Comparison of ENCODE assay signal across 16 cellular contexts in genomic region chr11:110490886-110491285, GRCh38.
DNase-seq lines count a peak whose midpoint lies in the region; ATAC-seq and TF ChIP-seq lines count a peak whose summit lies in the region.
"Had no signal": no experiment of that assay in that cellular context is flagged by ENCODE, and none has a peak within 500 bp of the region (broad histone marks: within the 10 kb centered on the region; RNA-seq: fewer than 3 reads in every experiment).

No MANE protein-coding gene starts in this region.

- H3K4me2 ChIP-seq in IMR-90 (ENCODE audit: low read depth, low read length) (no peak overlapping the region), mesendoderm (ENCODE audit: low read length) (no peak overlapping the region)

- H3K27me3 ChIP-seq in IMR-90 (ENCODE audit: control insufficient read depth, insufficient read depth, low read length), result no peaks in the 10 kb centered on the region
- no peaks in the 10 kb centered on the region for H3K27me3 ChIP-seq in brain microvascular endothelial cell (replicated peaks)
- H3K27me3 ChIP-seq in mesendoderm (ENCODE audit: insufficient read depth, low read length, poor library complexity), result no peaks in the 10 kb centered on the region
- H3K27me3 ChIP-seq: ovary had no signal

- H3K9ac ChIP-seq in IMR-90 (ENCODE audit: low read depth, low read length) (no peak overlapping the region), mesendoderm (ENCODE audit: low read length) (no peak overlapping the region)

- no peak overlapping the region for H3K4ac ChIP-seq in IMR-90 (ENCODE audit: low read depth, low read length)
- no peak overlapping the region for H3K4ac ChIP-seq in mesendoderm (ENCODE audit: low read depth, low read length)

- no peaks in the 10 kb centered on the region for H3K79me2 ChIP-seq in mesendoderm (ENCODE audit: control insufficient read depth, insufficient read depth, low read length)

- H3K79me1 ChIP-seq in IMR-90 (ENCODE audit: low read depth in 1 of 2, low read length in 2 of 2) (no peaks in the 10 kb centered on the region), mesendoderm (ENCODE audit: low read length) (no peaks in the 10 kb centered on the region)

- peak; percentile 99 for ATAC-seq in IMR-90 (ENCODE audit: low read depth)
- no peak for ATAC-seq in GM21619 (IDR thresholded peaks at IDR 0.05; ENCODE audit: unreplicated experiment)
- no peak for ATAC-seq in GM18502 (IDR thresholded peaks at IDR 0.05; ENCODE audit: poor library complexity, unreplicated experiment)
- ATAC-seq: Panc1; stimulated activated naive CD8-positive, alpha-beta T cell treated with anti-CD3 and anti-CD28 coated beads, Interleukin-15, amount 100 ng/mL, for 72 hours had no signal

- no peak overlapping the region for H2AK9ac ChIP-seq in IMR-90 (replicated peaks; ENCODE audit: low read depth, low read length, poor library complexity)

- DNase-seq in AG20443 (ENCODE audit: low spot score) (peak; percentile 86), IMR-90 (peak; percentile 80), brain microvascular endothelial cell (peak; percentile 47), mesendoderm (peak; percentile 27), LoVo (ENCODE audit: low spot score) (no peak)
- DNase-seq in activated naive CD4-positive, alpha-beta T cell treated with anti-CD3 and anti-CD28 coated beads, Interleukin-2, amount 50 U/mL, for 16 hours, result no peak
- DNase-seq: activated T-cell treated with anti-CD3 and anti-CD28 coated beads, Interleukin-2, amount 50 U/mL, for 48 hours; CD8-positive, alpha-beta memory T cell; lower lobe of right lung; NCI-H1694 treated with DMSO at 0.1 percent for 48 hours; ovary; stimulated activated CD4-positive, alpha-beta T cell treated with anti-CD3 and anti-CD28 coated beads, Interleukin-2, amount 100 ng/mL, for 24 hours; stimulated activated naive CD8-positive, alpha-beta T cell treated with anti-CD3 and anti-CD28 coated beads, Interleukin-15, amount 100 ng/mL, for 72 hours had no signal

- H3K4me3 ChIP-seq in IMR-90 (ENCODE audit: insufficient read depth, low read depth, low read length) (no peak overlapping the region), brain microvascular endothelial cell (ENCODE audit: low read depth, low read length) (no peak overlapping the region), mesendoderm (ENCODE audit: low read length) (no peak overlapping the region)
- H3K4me3 ChIP-seq: lower lobe of right lung, ovary had no signal

- H4K5ac ChIP-seq in IMR-90 (ENCODE audit: low read depth, low read length) (no peak overlapping the region; the same call in 1 of the 2 replicates), mesendoderm (ENCODE audit: low read length) (no peak overlapping the region)

- H4K91ac ChIP-seq in IMR-90 (ENCODE audit: insufficient read depth, low read depth, low read length), result no peak overlapping the region

- CTCF ChIA-PET in IMR-90 (lab: Yijun Ruan, JAX), result interaction anchor here (0.7 kb wide), 1 partner anchor 50 kb away, joined by 4 read pairs; no protein-coding TSS in a partner anchor

- H3K4me1 ChIP-seq in IMR-90 (ENCODE audit: control insufficient read depth, insufficient read depth, low read length), result peaks cover 3% of the 10 kb centered on the region
- H3K4me1 ChIP-seq in mesendoderm (ENCODE audit: control insufficient read depth, low read depth, low read length), result peaks cover 4% of the 10 kb centered on the region
- H3K4me1 ChIP-seq: lower lobe of right lung had no signal

- no peak overlapping the region for H2AK5ac ChIP-seq in IMR-90 (ENCODE audit: low read depth, low read length)
- H2AK5ac ChIP-seq in mesendoderm (ENCODE audit: low read length), result no peak overlapping the region

- H2BK20ac ChIP-seq in IMR-90 (ENCODE audit: low read depth, low read length), result no peak overlapping the region

- no peak overlapping the region for H2BK120ac ChIP-seq in IMR-90 (ENCODE audit: low read depth, low read length)
- H2BK120ac ChIP-seq in mesendoderm (ENCODE audit: low read depth, low read length), result no peak overlapping the region

- BruUV-seq in IMR-90 (replicated peaks; lab: Mats Ljungman, UMichigan), result no TSS peak

- H3K27ac ChIP-seq in IMR-90 (ENCODE audit: insufficient read depth, low read length), result 0 out of 2 replicates have a peak overlapping the region, but pooled peaks have one; percentile 6
- H3K27ac ChIP-seq in brain microvascular endothelial cell, result no peak overlapping the region
- H3K27ac ChIP-seq in mesendoderm (ENCODE audit: low read depth, low read length), result no peak overlapping the region
- H3K27ac ChIP-seq: lower lobe of right lung, ovary had no signal

- no peak overlapping the region for H2BK5ac ChIP-seq in IMR-90 (ENCODE audit: low read depth, low read length, poor library complexity, severe bottlenecking)
- no peak overlapping the region for H2BK5ac ChIP-seq in mesendoderm (ENCODE audit: low read length)

- H3K23ac ChIP-seq in IMR-90 (ENCODE audit: low read depth, low read length) (no peak overlapping the region), mesendoderm (ENCODE audit: low read length) (no peak overlapping the region)

- no peaks in the 10 kb centered on the region for H3K9me1 ChIP-seq in IMR-90 (ENCODE audit: insufficient read depth, low read length)

- WGBS in IMR-90 (ENCODE audit: extremely low coverage in 2 of 2, insufficient read length in 1 of 2), 2 experiments, result no CpG with 5 or more reads among the region's 1 CpG
- WGBS in mesendoderm (ENCODE audit: extremely low coverage, insufficient coverage, low lambda C conversion rate), result no CpG with 5 or more reads among the region's 1 CpG

- TF ChIP-seq POLR2A in IMR-90 (IDR thresholded peaks at IDR 0.05; ENCODE audit: low read depth, low read length), result no peak

- TF ChIP-seq CTCF in IMR-90 (conservative IDR thresholded peaks at IDR 0.05; ENCODE audit: low read depth, low read length) (no peak), brain microvascular endothelial cell (IDR thresholded peaks at IDR 0.05; ENCODE audit: low read depth, low read length, missing control alignments) (no peak)

- H3K9me3 ChIP-seq in IMR-90 (ENCODE audit: control insufficient read depth, insufficient read depth, low read length), result no peaks in the 10 kb centered on the region
- H3K9me3 ChIP-seq: lower lobe of right lung, ovary had no signal

- H3K36me3 ChIP-seq in IMR-90 (ENCODE audit: control insufficient read depth, insufficient read depth, low read length) (no peaks in the 10 kb centered on the region), brain microvascular endothelial cell (replicated peaks) (no peaks in the 10 kb centered on the region), mesendoderm (ENCODE audit: control insufficient read depth, insufficient read depth, low read length) (no peaks in the 10 kb centered on the region)
- H3K36me3 ChIP-seq: lower lobe of right lung, ovary had no signal

- no peaks in the 10 kb centered on the region for H4K20me1 ChIP-seq in IMR-90 (ENCODE audit: insufficient read depth, low read length)

- POLR2A ChIA-PET in IMR-90 (lab: Charles Lee; ENCODE audit: unreplicated experiment), result no interaction called here

- H3K18ac ChIP-seq in IMR-90 (ENCODE audit: low read depth, low read length) (no peak overlapping the region), mesendoderm (ENCODE audit: low read length) (no peak overlapping the region)

- no peak for TF ChIP-seq RAD21 in IMR-90 (IDR thresholded peaks at IDR 0.05; ENCODE audit: low read length)

- peak overlapping the region; percentile 51 for H2AFZ ChIP-seq in IMR-90 (replicated peaks; ENCODE audit: low read length, poor library complexity)

- H4K8ac ChIP-seq in IMR-90 (ENCODE audit: low read depth in 2 of 2, low read length in 2 of 2), result 0 out of 4 replicates have a peak overlapping the region, but pooled peaks of 1 of the 2 experiments have one; percentile 42
- H4K8ac ChIP-seq in mesendoderm (ENCODE audit: low read depth, low read length), result no peak overlapping the region

- dilution Hi-C loops in IMR-90 (cut with HindIII; ENCODE audit: low sequenced_read_pairs, unreplicated experiment), result no loop called here

- H3K14ac ChIP-seq in IMR-90 (replicated peaks; ENCODE audit: low read depth, low read length), result no peak overlapping the region

- in situ Hi-C loops in IMR-90 (cut with MboI; ENCODE audit: low sequenced_read_pairs), result no loop called here
- in situ Hi-C loops in brain microvascular endothelial cell (cut with HindIII; ENCODE audit: low pct_ligation_motif_present, low sequenced_read_pairs), result no loop called here

- intact Hi-C loops in IMR-90 (cut with micrococcal nuclease), result no loop called here

- no peak overlapping the region for H2BK15ac ChIP-seq in IMR-90 (ENCODE audit: low read depth, low read length)
- no peak overlapping the region for H2BK15ac ChIP-seq in mesendoderm (replicated peaks; ENCODE audit: low read depth)

- no peak overlapping the region for H3K56ac ChIP-seq in IMR-90 (ENCODE audit: extremely low read depth, insufficient read depth, low read length)
- no peak overlapping the region for H3K56ac ChIP-seq in mesendoderm (ENCODE audit: low read length)

TF ChIP-seq in IMR-90, 13 proteins besides CTCF, POLR2A, EP300 and RAD21:
- no peak for TF ChIP-seq MAZ (IDR thresholded peaks at IDR 0.05; ENCODE audit: borderline replicate concordance, low read depth, low read length)
- peak; percentile 54; the same call in 1 of the 2 replicates for TF ChIP-seq CEBPB (IDR thresholded peaks at IDR 0.05; ENCODE audit: low read depth, low read length)

Comparison
In these comparisons a context has a peak if more than half of its experiments do, and no peak if none do; other contexts are left out.
1. DNase-seq: peak in AG20443 (single experiment), IMR-90 (single experiment), brain microvascular endothelial cell (single experiment) and mesendoderm (single experiment); none in activated naive CD4-positive, alpha-beta T cell treated with anti-CD3 and anti-CD28 coated beads, Interleukin-2, amount 50 U/mL, for 16 hours (single experiment) and LoVo (single experiment).